Comparison of ENCODE assay signal across 7 cellular contexts in the genomic region with DNA sequence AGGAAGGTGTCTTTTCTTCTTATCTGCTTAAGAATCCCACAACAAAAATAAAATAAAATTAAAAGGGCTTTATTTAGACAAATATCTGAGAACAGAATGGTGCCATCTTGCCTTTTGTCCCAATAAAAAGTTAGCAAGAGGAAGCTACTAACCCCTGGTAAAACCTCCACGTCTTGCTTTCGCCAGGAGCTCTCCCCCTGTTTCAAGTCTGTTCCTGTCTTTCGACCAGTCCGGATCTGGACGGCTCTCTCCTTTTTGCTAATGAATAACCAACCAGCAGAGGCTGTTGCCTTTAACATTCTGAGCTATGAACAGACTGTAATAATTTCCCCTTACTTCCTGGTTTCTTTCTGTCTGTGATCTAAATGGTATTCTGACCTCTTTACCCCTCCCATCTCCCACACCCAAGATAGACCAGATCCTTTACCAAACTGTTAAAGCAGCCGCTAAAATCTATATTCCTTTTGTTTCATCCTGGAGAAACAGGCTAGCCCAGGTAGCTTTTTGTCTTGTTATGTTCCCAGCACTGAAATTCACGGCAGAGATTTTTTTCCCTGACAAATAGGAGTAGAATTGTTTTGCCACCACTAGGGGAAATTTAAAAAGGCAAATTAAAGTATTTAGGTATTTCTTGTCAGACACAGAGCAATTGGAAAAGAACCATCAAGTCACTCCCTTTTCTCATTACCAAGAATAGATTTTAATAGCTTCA. TPM values are rescaled to one million over a fixed set of nuclear protein-coding genes. Genes with fewer than 3 reads are reported as not detected.
DNase-seq lines count a peak whose midpoint lies in the region; ATAC-seq and TF ChIP-seq lines count a peak whose summit lies in the region.

Gene FRK (minus strand): TSS at position 320 of the 712 bp plus-strand sequence. CDS start 580 bp downstream, outside the sequence.

- H2BK15ac ChIP-seq in mesendoderm (replicated peaks; ENCODE audit: low read depth) = no peak within 1 kb of the TSS

- H3K27ac ChIP-seq in right cardiac atrium (ENCODE audit: low read length) = peak within 1 kb of the TSS; percentile 37
- H3K27ac ChIP-seq in thymus (ENCODE audit: low read depth) = peak within 1 kb of the TSS; percentile 48
- no peak within 1 kb of the TSS for H3K27ac ChIP-seq in mesendoderm (ENCODE audit: low read depth, low read length)

- H4K8ac ChIP-seq in mesendoderm (ENCODE audit: low read depth, low read length) = no peak within 1 kb of the TSS

- H3K4ac ChIP-seq in mesendoderm (ENCODE audit: low read depth, low read length) = no peak within 1 kb of the TSS

- no peak within 1 kb of the TSS for H3K4me2 ChIP-seq in mesendoderm (ENCODE audit: low read length)

- no peaks in the 10 kb centered on the region for H3K9me3 Mint-ChIP-seq in stimulated activated effector memory CD8-positive, alpha-beta T cell treated with anti-CD3 and anti-CD28 coated beads, Interleukin-12 subunit alpha, Interleukin-12 subunit beta, amount 100 ng/mL, for 72 hours

- no peak for DNase-seq in HFF-Myc (ENCODE audit: extremely low read depth, low read depth)
- DNase-seq in SK-MEL-5 (ENCODE audit: low read depth, low spot score) = peak; percentile 64
- peak in 1 of 3 donors; percentile 51 for DNase-seq in right cardiac atrium
- DNase-seq in mesendoderm = no peak
- no peak for DNase-seq in stimulated activated effector memory CD8-positive, alpha-beta T cell treated with anti-CD3 and anti-CD28 coated beads, Interleukin-12 subunit alpha, Interleukin-12 subunit beta, amount 100 ng/mL, for 72 hours (ENCODE audit: low spot score in 2 of 2)

- in situ Hi-C loops in SK-MEL-5 (cut with HindIII; ENCODE audit: low pct_unique_long_range_greater_than_20kb, low sequenced_read_pairs) = no loop called here

- ATAC-seq in right cardiac atrium (peak; percentile 91), HG03108 (IDR thresholded peaks at IDR 0.05; ENCODE audit: unreplicated experiment) (no peak)
- ATAC-seq in stimulated activated effector memory CD8-positive, alpha-beta T cell treated with anti-CD3 and anti-CD28 coated beads, Interleukin-12 subunit alpha, Interleukin-12 subunit beta, amount 100 ng/mL, for 72 hours = no peak

- no peak within 1 kb of the TSS for H3K4me3 Mint-ChIP-seq in stimulated activated effector memory CD8-positive, alpha-beta T cell treated with anti-CD3 and anti-CD28 coated beads, Interleukin-12 subunit alpha, Interleukin-12 subunit beta, amount 100 ng/mL, for 72 hours

- H3K18ac ChIP-seq in mesendoderm (ENCODE audit: low read length) = no peak within 1 kb of the TSS

- TF ChIP-seq CTCF in HFF-Myc (IDR thresholded peaks at IDR 0.05; ENCODE audit: low read depth, low read length, missing control alignments) = peak; percentile 2

- H2AK5ac ChIP-seq in mesendoderm (ENCODE audit: low read length) = no peak within 1 kb of the TSS

- H3K23ac ChIP-seq in mesendoderm (ENCODE audit: low read length) = no peak within 1 kb of the TSS

- H3K4me1 Mint-ChIP-seq in stimulated activated effector memory CD8-positive, alpha-beta T cell treated with anti-CD3 and anti-CD28 coated beads, Interleukin-12 subunit alpha, Interleukin-12 subunit beta, amount 100 ng/mL, for 72 hours = no peaks in the 10 kb centered on the region

- no peaks in the 10 kb centered on the region for H3K36me3 Mint-ChIP-seq in stimulated activated effector memory CD8-positive, alpha-beta T cell treated with anti-CD3 and anti-CD28 coated beads, Interleukin-12 subunit alpha, Interleukin-12 subunit beta, amount 100 ng/mL, for 72 hours

- no peaks in the 10 kb centered on the region for H3K27me3 ChIP-seq in right cardiac atrium (ENCODE audit: control insufficient read depth, insufficient read depth)
- no peaks in the 10 kb centered on the region for H3K27me3 ChIP-seq in thymus (ENCODE audit: control insufficient read depth, insufficient read depth)
- no peaks in the 10 kb centered on the region for H3K27me3 ChIP-seq in mesendoderm (ENCODE audit: insufficient read depth, low read length, poor library complexity)

- H3K27ac Mint-ChIP-seq in stimulated activated effector memory CD8-positive, alpha-beta T cell treated with anti-CD3 and anti-CD28 coated beads, Interleukin-12 subunit alpha, Interleukin-12 subunit beta, amount 100 ng/mL, for 72 hours = no peak within 1 kb of the TSS

- no peaks in the 10 kb centered on the region for H3K9me3 ChIP-seq in right cardiac atrium (ENCODE audit: control insufficient read depth, low read length)
- H3K9me3 ChIP-seq in thymus (ENCODE audit: control insufficient read depth) = no peaks in the 10 kb centered on the region

- H3K36me3 ChIP-seq in thymus (ENCODE audit: control insufficient read depth, insufficient read depth) (no peaks in the 10 kb centered on the region), mesendoderm (ENCODE audit: control insufficient read depth, insufficient read depth, low read length) (no peaks in the 10 kb centered on the region)

- H2BK120ac ChIP-seq in mesendoderm (ENCODE audit: low read depth, low read length) = no peak within 1 kb of the TSS

- intact Hi-C loops in right cardiac atrium (cut with DNase I) = no loop called here

- 51% methylated on average over 7 of the region's 7 CpGs for whole genome bisulfite sequencing in right cardiac atrium
- 89% methylated on average over 7 of the region's 7 CpGs for WGBS in thymus
- no CpG with 5 or more reads among the region's 7 CpGs for WGBS in mesendoderm (ENCODE audit: extremely low coverage, insufficient coverage, low lambda C conversion rate)

- no peaks in the 10 kb centered on the region for H3K4me1 ChIP-seq in right cardiac atrium (ENCODE audit: control insufficient read depth, insufficient read depth, low read length)
- H3K4me1 ChIP-seq in thymus (ENCODE audit: control insufficient read depth, insufficient read depth, low read length) = no peaks in the 10 kb centered on the region
- H3K4me1 ChIP-seq in mesendoderm (ENCODE audit: control insufficient read depth, low read depth, low read length) = peaks cover 2% of the 10 kb centered on the region

- H3K9ac ChIP-seq in mesendoderm (ENCODE audit: low read length) = no peak within 1 kb of the TSS

- no peaks in the 10 kb centered on the region for H3K79me1 ChIP-seq in mesendoderm (ENCODE audit: low read length)

- H3K56ac ChIP-seq in mesendoderm (ENCODE audit: low read length) = no peak within 1 kb of the TSS

- no peak within 1 kb of the TSS for H4K5ac ChIP-seq in mesendoderm (ENCODE audit: low read length)

- H3K4me3 ChIP-seq in HFF-Myc (replicated peaks; ENCODE audit: low read depth, low read length) = no peak within 1 kb of the TSS
- peak within 1 kb of the TSS; percentile 63 for H3K4me3 ChIP-seq in right cardiac atrium (ENCODE audit: low read length)
- H3K4me3 ChIP-seq in thymus (ENCODE audit: low read length) = no peak within 1 kb of the TSS
- H3K4me3 ChIP-seq in mesendoderm (ENCODE audit: low read length) = no peak within 1 kb of the TSS

- no peak within 1 kb of the TSS for H2BK5ac ChIP-seq in mesendoderm (ENCODE audit: low read length)

- no peaks in the 10 kb centered on the region for H3K79me2 ChIP-seq in mesendoderm (ENCODE audit: control insufficient read depth, insufficient read depth, low read length)

RNA-seq across cellular contexts. Expression of gene FRK, which starts in this region (rescaled TPM):
- total RNA-seq in SK-MEL-5 (2014; rRNA removed; shearing (Covaris generic)) = 1.8 and 1.9 TPM in 2 replicates
- polyA plus RNA-seq in SK-MEL-5 (2015; cell fraction: cytosol; rRNA removed) = 1.1 and 1.4 TPM in 2 replicates
- 1.3 and 1.5 TPM in 2 replicates for polyA plus RNA-seq in SK-MEL-5 (2015; cell fraction: nucleus; rRNA removed)
- 1 to 10 TPM; 2.6 to 5.8 (median 4.4) TPM for total RNA-seq in right cardiac atrium
- 1.00 TPM for polyA plus RNA-seq in right cardiac atrium
- 0.98 TPM for polyA plus RNA-seq in thymus
- 0.06 TPM for polyA plus RNA-seq in mesendoderm (2013, experiment 1 of 2)
- polyA plus RNA-seq in mesendoderm (2013, experiment 2 of 2) = 0.04 TPM

Comparison
In these comparisons a context has a peak if more than half of its experiments do, and no peak if none do; other contexts are left out.
1. ATAC-seq: peak in right cardiac atrium (2 of 2); none in HG03108 (single experiment) and stimulated activated effector memory CD8-positive, alpha-beta T cell treated with anti-CD3 and anti-CD28 coated beads, Interleukin-12 subunit alpha, Interleukin-12 subunit beta, amount 100 ng/mL, for 72 hours (single experiment).